ENCODE assay signal across 13 cellular contexts in the genomic region with DNA sequence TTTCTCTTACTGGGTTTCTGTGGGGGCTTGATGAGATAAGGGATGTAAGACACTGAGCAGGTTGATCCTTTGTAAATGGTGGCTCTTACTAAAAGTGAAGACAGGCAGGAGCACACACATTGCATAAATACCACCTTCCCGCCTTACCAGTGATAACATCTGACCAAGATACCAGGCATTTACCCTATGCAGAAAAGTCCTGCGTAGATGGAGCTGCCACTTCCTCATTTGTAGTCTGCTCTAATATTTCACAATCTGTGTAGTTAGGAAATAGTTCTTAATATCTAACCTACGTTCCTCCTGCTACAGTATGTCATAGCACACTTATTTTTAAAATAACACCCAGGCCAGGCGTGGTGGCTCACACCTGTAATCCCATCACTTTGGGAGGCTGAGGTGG. TPM values are rescaled to one million over a fixed set of nuclear protein-coding genes. Genes with fewer than 3 reads are reported as not detected.
DNase-seq lines count a peak whose midpoint lies in the region; ATAC-seq and TF ChIP-seq lines count a peak whose summit lies in the region.
"Had no signal": no experiment of that assay in that cellular context is flagged by ENCODE, and none has a peak within 500 bp of the region (broad histone marks: within the 10 kb centered on the region; RNA-seq: fewer than 3 reads in every experiment).

No MANE protein-coding gene starts in this region.

- no peaks in the 10 kb centered on the region for H3K9me3 ChIP-seq in heart right ventricle
- no peaks in the 10 kb centered on the region for H3K9me3 ChIP-seq in spleen

- TF ChIP-seq CTCF in heart right ventricle (IDR thresholded peaks at IDR 0.05) (no peak), spleen (IDR thresholded peaks at IDR 0.05 in 8 of 11, conservative IDR thresholded peaks at IDR 0.05 in 3 of 11) (no peak)

- ATAC-seq in heart right ventricle (peak in 7 of 8 donors; percentile 25 to 63 (median 47)), GM18519 (IDR thresholded peaks at IDR 0.05; ENCODE audit: low FRiP score, unreplicated experiment) (no peak), HG03565 (IDR thresholded peaks at IDR 0.05; ENCODE audit: unreplicated experiment) (no peak)
- ATAC-seq: activated naive CD4-positive, alpha-beta T cell treated with anti-CD3 and anti-CD28 coated beads, Interleukin-2, amount 50 U/mL, for 72 hours had no signal

- H3K36me3 ChIP-seq in heart right ventricle, result no peaks in the 10 kb centered on the region
- no peaks in the 10 kb centered on the region for H3K36me3 ChIP-seq in spleen

- 88 to 93% methylated on average over 4 of the region's 4 CpGs for WGBS in heart right ventricle, 2 donors
- WGBS in spleen, 5 donors, result 29 to 52% (median 48%) methylated on average over 4 of the region's 4 CpGs

- H3K4me3 ChIP-seq in heart right ventricle (no peak overlapping the region), spleen (no peak overlapping the region)

- H3K27me3 ChIP-seq in heart right ventricle (no peaks in the 10 kb centered on the region), spleen (replicated peaks in 1 of 7) (no peaks in the 10 kb centered on the region)

- peaks cover 0 to 40% (median 15%) of the 10 kb centered on the region in 9 donors for H3K4me1 ChIP-seq in heart right ventricle
- peaks cover 12 to 58% (median 33%) of the 10 kb centered on the region in 6 donors for H3K4me1 ChIP-seq in spleen

- DNase-seq in HT-29 (ENCODE audit: low spot score), result peak; percentile 31
- DNase-seq in SKM-1 treated with dmso at 0.1 percent for 144 hours (lab: John Stamatoyannopoulos, UW; ENCODE audit: unreplicated experiment), result peak; percentile 98
- DNase-seq in heart right ventricle, result no peak
- DNase-seq in spleen, result no peak
- no peak for DNase-seq in NCI-H2171 (lab: John Stamatoyannopoulos, UW)
- DNase-seq in NCI-H446 treated with DMSO at 0.1 percent for 48 hours (lab: John Stamatoyannopoulos, UW), result no peak
- DNase-seq: cortex of kidney, foreskin fibroblast, NCI-H2029 treated with DMSO at 0.1 percent for 48 hours had no signal

- H3K27ac ChIP-seq in heart right ventricle (peak overlapping the region in 6 of 10 donors; percentile 9 to 83 (median 58)), spleen (peak overlapping the region; percentile 13 to 85 (median 75))
- H3K27ac ChIP-seq: C4-2B had no signal

- intact Hi-C loops in heart right ventricle (cut with DNase I), result no loop called here
- intact Hi-C loops in spleen (cut with DNase I; ENCODE audit: low total_unique reads), result no loop called here

- no peak for TF ChIP-seq POLR2A in spleen (IDR thresholded peaks at IDR 0.05)

RNA-seq across cellular contexts. Expression of gene SWAP70, which starts 23.9 kb away (rescaled TPM):
- 4.4 and 5.1 TPM in 2 replicates for total RNA-seq in HT-29 (2014; rRNA removed; shearing (Covaris generic))
- total RNA-seq in heart right ventricle (10 to 100 TPM; 15.9 to 33.4 (median 20.8) TPM), spleen (100 to 1,000 TPM in 6 of 7 donors, 10 to 100 TPM in 1; 95.2 to 130 (median 117) TPM)
- polyA plus RNA-seq in heart right ventricle (1 to 10 TPM; 7.8 to 9.7 TPM), spleen (10 to 100 TPM; 34.9 to 55.0 (median 38.6) TPM)

Comparison
In these comparisons a context has a peak if more than half of its experiments do, and no peak if none do; other contexts are left out.
1. DNase-seq: peak in HT-29 (single experiment) and SKM-1 treated with dmso at 0.1 percent for 144 hours (single experiment); none in heart right ventricle (0 of 2), spleen (single experiment), NCI-H2171 (single experiment) and NCI-H446 treated with DMSO at 0.1 percent for 48 hours (single experiment).
2. ATAC-seq: peak in heart right ventricle (7 of 8); none in GM18519 (single experiment) and HG03565 (single experiment).